17 cellular contexts compared by ENCODE assay signal in genomic region chr4:178068136-178068535, GRCh38.
DNase-seq lines count a peak whose midpoint lies in the region; ATAC-seq and TF ChIP-seq lines count a peak whose summit lies in the region.
"Had no signal": no experiment of that assay in that cellular context is flagged by ENCODE, and none has a peak within 500 bp of the region (broad histone marks: within the 10 kb centered on the region; RNA-seq: fewer than 3 reads in every experiment).

No MANE protein-coding gene starts in this region.

- H3K9ac ChIP-seq in endodermal cell (ENCODE audit: extremely low read depth, low read length, poor library complexity, severe bottlenecking), result no peak overlapping the region

- WGBS in endodermal cell (ENCODE audit: insufficient coverage in 1 of 2, insufficient read length in 1 of 2), 2 experiments, result 78% methylated on average over 4 of the region's 4 CpGs; no CpG with 5 or more reads in 1 of the 2 experiments

- H3K9me2 ChIP-seq in GM23338 (ENCODE audit: insufficient read depth), result no peaks in the 10 kb centered on the region

- no peaks in the 10 kb centered on the region for H3K27me3 ChIP-seq in GM23338 (ENCODE audit: insufficient read depth)
- H3K27me3 ChIP-seq in endodermal cell (ENCODE audit: control insufficient read depth, insufficient read depth, low read length, poor library complexity, severe bottlenecking), result no peaks in the 10 kb centered on the region

- H3K4me1 ChIP-seq in GM23338 (ENCODE audit: insufficient read depth) (no peaks in the 10 kb centered on the region), endodermal cell (ENCODE audit: control insufficient read depth, insufficient read depth, low read length) (no peaks in the 10 kb centered on the region)
- H3K4me1 ChIP-seq: A549 had no signal

- H3K9me3 Mint-ChIP-seq in GM23338 (no peaks in the 10 kb centered on the region), endodermal cell (no peaks in the 10 kb centered on the region)
- H3K9me3 Mint-ChIP-seq in stimulated activated naive B cell treated with anti-CD40 and anti-IgM and Interleukin-4, amounts not matched to agents 10 μg/mL and 1 μg/mL and 100 μg/mL, for 72 hours, result no peaks in the 10 kb centered on the region
- H3K9me3 Mint-ChIP-seq: CD4-positive, alpha-beta T cell had no signal

- no peak overlapping the region for H3K4me3 Mint-ChIP-seq in GM23338
- H3K4me3 Mint-ChIP-seq in endodermal cell, result no peak overlapping the region
- no peak overlapping the region for H3K4me3 Mint-ChIP-seq in stimulated activated naive B cell treated with anti-CD40 and anti-IgM and Interleukin-4, amounts not matched to agents 10 μg/mL and 1 μg/mL and 100 μg/mL, for 72 hours
- H3K4me3 Mint-ChIP-seq: CD4-positive, alpha-beta T cell had no signal

- H3F3A ChIP-seq in GM23338 (replicated peaks; ENCODE audit: low read depth), result no peaks in the 10 kb centered on the region

- H3K36me3 ChIP-seq in GM23338 (ENCODE audit: insufficient read depth) (no peaks in the 10 kb centered on the region), endodermal cell (ENCODE audit: control insufficient read depth, insufficient read depth, low read length) (no peaks in the 10 kb centered on the region)

- peak; percentile 40; the same call in 2 of the 3 replicates for ATAC-seq in GM23338
- ATAC-seq in stimulated activated naive B cell treated with anti-CD40 and anti-IgM and Interleukin-4, amounts not matched to agents 10 μg/mL and 1 μg/mL and 100 μg/mL, for 72 hours (replicated peaks), result no peak
- no peak for ATAC-seq in HG03025 (IDR thresholded peaks at IDR 0.05; ENCODE audit: low FRiP score, unreplicated experiment)
- ATAC-seq: A549 had no signal

- H2AFZ ChIP-seq in GM23338, result no peak overlapping the region

- DNase-seq in NCI-H1417 (lab: John Stamatoyannopoulos, UW), result peak in 2 of 3 experiments; percentile 5 to 37
- no peak for DNase-seq in NCI-H1417 treated with DMSO at 0.1 percent for 48 hours (lab: John Stamatoyannopoulos, UW)
- DNase-seq in GM23338 (ENCODE audit: low spot score), result no peak
- DNase-seq in endodermal cell, result peak; percentile 63
- no peak for DNase-seq in stimulated activated naive B cell treated with anti-CD40 and anti-IgM and Interleukin-4, amounts not matched to agents 10 μg/mL and 1 μg/mL and 100 μg/mL, for 72 hours
- DNase-seq in NCI-H1105 (lab: John Stamatoyannopoulos, UW), result no peak
- DNase-seq: AML-193; Caco-2; CD4-positive, alpha-beta T cell; DMS79 treated with DMSO at 0.1 percent for 48 hours; GF-D8; GOT3; H7 had no signal

- no peaks in the 10 kb centered on the region for H3K79me2 ChIP-seq in GM23338 (replicated peaks; ENCODE audit: insufficient read depth)

- no peak for TF ChIP-seq CTCF in GM23338 (conservative IDR thresholded peaks at IDR 0.05; ENCODE audit: low read depth in 2 of 2)
- TF ChIP-seq CTCF in endodermal cell (conservative IDR thresholded peaks at IDR 0.05), result no peak

- no peak overlapping the region for H3K27ac ChIP-seq in GM23338 (ENCODE audit: low read depth)
- H3K27ac ChIP-seq in endodermal cell (ENCODE audit: low read depth, low read length), result no peak overlapping the region
- H3K27ac ChIP-seq: 22Rv1, A549, C4-2B had no signal

- H3K9me3 ChIP-seq in endodermal cell (ENCODE audit: control insufficient read depth, low read length), result no peaks in the 10 kb centered on the region
- H3K9me3 ChIP-seq: A549, Caco-2 had no signal

- no peak overlapping the region for H3K4me2 ChIP-seq in GM23338
- H3K4me2 ChIP-seq: A549 had no signal

- no peaks in the 10 kb centered on the region for H3K36me3 Mint-ChIP-seq in GM23338 (ENCODE audit: low read depth)
- H3K36me3 Mint-ChIP-seq in endodermal cell (ENCODE audit: low read depth), result no peaks in the 10 kb centered on the region
- H3K36me3 Mint-ChIP-seq in stimulated activated naive B cell treated with anti-CD40 and anti-IgM and Interleukin-4, amounts not matched to agents 10 μg/mL and 1 μg/mL and 100 μg/mL, for 72 hours, result no peaks in the 10 kb centered on the region

- H3K27ac Mint-ChIP-seq in GM23338, result no peak overlapping the region
- H3K27ac Mint-ChIP-seq in endodermal cell, result no peak overlapping the region
- H3K27ac Mint-ChIP-seq in stimulated activated naive B cell treated with anti-CD40 and anti-IgM and Interleukin-4, amounts not matched to agents 10 μg/mL and 1 μg/mL and 100 μg/mL, for 72 hours, result no peak overlapping the region
- H3K27ac Mint-ChIP-seq: CD4-positive, alpha-beta T cell had no signal

- H3K4me3 ChIP-seq in GM23338 (no peak overlapping the region), endodermal cell (ENCODE audit: low read length) (no peak overlapping the region)
- H3K4me3 ChIP-seq: A549 had no signal

- H3K27me3 Mint-ChIP-seq in GM23338 (ENCODE audit: insufficient read depth, low read depth, poor library complexity), result no peaks in the 10 kb centered on the region
- no peaks in the 10 kb centered on the region for H3K27me3 Mint-ChIP-seq in endodermal cell (ENCODE audit: insufficient read depth)
- H3K27me3 Mint-ChIP-seq in stimulated activated naive B cell treated with anti-CD40 and anti-IgM and Interleukin-4, amounts not matched to agents 10 μg/mL and 1 μg/mL and 100 μg/mL, for 72 hours, result no peaks in the 10 kb centered on the region
- H3K27me3 Mint-ChIP-seq: CD4-positive, alpha-beta T cell had no signal

- H3K4me1 Mint-ChIP-seq in GM23338 (no peaks in the 10 kb centered on the region), endodermal cell (peaks cover 9% of the 10 kb centered on the region)
- H3K4me1 Mint-ChIP-seq in stimulated activated naive B cell treated with anti-CD40 and anti-IgM and Interleukin-4, amounts not matched to agents 10 μg/mL and 1 μg/mL and 100 μg/mL, for 72 hours, result no peaks in the 10 kb centered on the region

- no peaks in the 10 kb centered on the region for H4K20me1 ChIP-seq in GM23338 (replicated peaks; ENCODE audit: insufficient read depth)

TF ChIP-seq in GM23338, 12 proteins besides CTCF, POLR2A, EP300 and RAD21 (continues in another document):
- TF ChIP-seq CREB1 (CRISPR knock-in tag; IDR thresholded peaks at IDR 0.05; ENCODE audit: low read depth), result no peak
- TF ChIP-seq ETS1 (IDR thresholded peaks at IDR 0.05), result no peak
- TF ChIP-seq EZH2 (IDR thresholded peaks at IDR 0.05; ENCODE audit: low read depth, unreplicated experiment), result no peak
- TF ChIP-seq NANOG (IDR thresholded peaks at IDR 0.05; ENCODE audit: borderline replicate concordance), result no peak
- no peak for TF ChIP-seq ZNF114 (CRISPR knock-in tag; IDR thresholded peaks at IDR 0.05)
- no peak for TF ChIP-seq JUNB (IDR thresholded peaks at IDR 0.05; ENCODE audit: unreplicated experiment)
- TF ChIP-seq ZNF331 (CRISPR knock-in tag; IDR thresholded peaks at IDR 0.05; ENCODE audit: low read depth), result no peak
- TF ChIP-seq EZH2phosphoT487 (IDR thresholded peaks at IDR 0.05; ENCODE audit: unreplicated experiment), result no peak
- TF ChIP-seq STAT1 (IDR thresholded peaks at IDR 0.05; ENCODE audit: unreplicated experiment), result no peak
- no peak for TF ChIP-seq POLR2AphosphoS5 (IDR thresholded peaks at IDR 0.05; ENCODE audit: low read depth)
- no peak for TF ChIP-seq REST (IDR thresholded peaks at IDR 0.05; ENCODE audit: unreplicated experiment)

Comparison
In these comparisons a context has a peak if more than half of its experiments do, and no peak if none do; other contexts are left out.
1. DNase-seq: peak in NCI-H1417 (2 of 3) and endodermal cell (single experiment); none in NCI-H1417 treated with DMSO at 0.1 percent for 48 hours (single experiment), GM23338 (single experiment), stimulated activated naive B cell treated with anti-CD40 and anti-IgM and Interleukin-4, amounts not matched to agents 10 μg/mL and 1 μg/mL and 100 μg/mL, for 72 hours (single experiment) and NCI-H1105 (single experiment).